In genomic region chr4:15605537-15605936, GRCh38 we compare ENCODE assay signal across 26 cellular contexts.
"Had no signal": no experiment of that assay in that cellular context is flagged by ENCODE, and none has a peak within 500 bp of the region (broad histone marks: within the 10 kb centered on the region; RNA-seq: fewer than 3 reads in every experiment).

No MANE protein-coding gene starts in this region.

- H3K9me3 Mint-ChIP-seq: activated CD4-positive, alpha-beta T cell treated with anti-CD3 and anti-CD28 coated beads, Interleukin-2, amount 10 ng/mL, durations not matched to agents 7 days and 5 days; activated naive CD4-positive, alpha-beta T cell treated with anti-CD3 and anti-CD28 coated beads for 36 hours; activated T-cell treated with anti-CD3 and anti-CD28 coated beads, Interleukin-2, amount 50 U/mL, for 4 hours; dendritic cell treated with granulocyte-macrophage colony-stimulating factor and Interleukin-4, amounts not matched to agents 40 ng/mL and 50 ng/mL, for 4 days; immature natural killer cell; natural killer cell; stimulated activated effector memory CD8-positive, alpha-beta T cell treated with anti-CD3 and anti-CD28 coated beads, Interleukin-12 subunit alpha, Interleukin-12 subunit beta, amount 100 ng/mL, for 72 hours; T-cell; T-helper 2 cell treated with Interferon-gamma antibody and Interleukin-4, amounts not matched to agents 5 μg/mL and 100 μg/mL, for 36 hours had no signal

- H3K27me3 Mint-ChIP-seq: activated CD4-positive, alpha-beta T cell treated with anti-CD3 and anti-CD28 coated beads, Interleukin-2, amount 10 ng/mL, durations not matched to agents 7 days and 5 days; brain; dendritic cell treated with granulocyte-macrophage colony-stimulating factor and Interleukin-4, amounts not matched to agents 40 ng/mL and 50 ng/mL, for 4 days; T-cell had no signal

- H3K27me3 ChIP-seq: pancreas, stomach, suprapubic skin, transverse colon had no signal

- H3K27ac ChIP-seq: pancreas, stomach, suprapubic skin, transverse colon, VCaP had no signal

- H3K36me3 Mint-ChIP-seq: natural killer cell had no signal

- H3K9me3 ChIP-seq: pancreas, stomach, suprapubic skin, transverse colon had no signal

- H3K4me3 ChIP-seq: pancreas, stomach, suprapubic skin, transverse colon had no signal

- H3K4me3 Mint-ChIP-seq: activated CD4-positive, alpha-beta T cell treated with anti-CD3 and anti-CD28 coated beads, Interleukin-2, amount 10 ng/mL, durations not matched to agents 7 days and 5 days; activated naive CD4-positive, alpha-beta T cell treated with anti-CD3 and anti-CD28 coated beads for 36 hours; activated T-cell treated with anti-CD3 and anti-CD28 coated beads, Interleukin-2, amount 50 U/mL, for 4 hours; brain; dendritic cell treated with granulocyte-macrophage colony-stimulating factor and Interleukin-4, amounts not matched to agents 40 ng/mL and 50 ng/mL, for 4 days; immature natural killer cell; natural killer cell; stimulated activated effector memory CD8-positive, alpha-beta T cell treated with anti-CD3 and anti-CD28 coated beads, Interleukin-12 subunit alpha, Interleukin-12 subunit beta, amount 100 ng/mL, for 72 hours; T-cell; T-helper 2 cell treated with Interferon-gamma antibody and Interleukin-4, amounts not matched to agents 5 μg/mL and 100 μg/mL, for 36 hours had no signal

- H3K4me1 Mint-ChIP-seq: activated CD4-positive, alpha-beta T cell treated with anti-CD3 and anti-CD28 coated beads, Interleukin-2, amount 10 ng/mL, durations not matched to agents 7 days and 5 days; stimulated activated effector memory CD8-positive, alpha-beta T cell treated with anti-CD3 and anti-CD28 coated beads, Interleukin-12 subunit alpha, Interleukin-12 subunit beta, amount 100 ng/mL, for 72 hours had no signal

- DNase-seq: activated CD4-positive, alpha-beta T cell treated with anti-CD3 and anti-CD28 coated beads, Interleukin-2, amount 10 ng/mL, durations not matched to agents 7 days and 5 days; activated CD4-positive, CD25-positive, alpha-beta regulatory T cell treated with anti-CD3 and anti-CD28 coated beads, Interleukin-2, amount 50 U/mL, for 72 hours; activated naive CD4-positive, alpha-beta T cell treated with anti-CD3 and anti-CD28 coated beads for 36 hours; activated T-cell treated with anti-CD3 and anti-CD28 coated beads, Interleukin-2, amount 50 U/mL, for 4 hours; aorta; effector CD4-positive, alpha-beta T cell; erythroblast; foreskin fibroblast; immature natural killer cell; left ventricle myocardium superior; mammary epithelial cell; midbrain; natural killer cell; pancreas; right cardiac atrium; stimulated activated CD4-positive, alpha-beta T cell treated with anti-CD3 and anti-CD28 coated beads, Interleukin-2, amount 100 ng/mL, for 24 hours; stomach; T-cell; transverse colon had no signal

- FAIRE-seq: urothelium cell line had no signal

- H3K27ac Mint-ChIP-seq: activated CD4-positive, alpha-beta T cell treated with anti-CD3 and anti-CD28 coated beads, Interleukin-2, amount 10 ng/mL, durations not matched to agents 7 days and 5 days; activated naive CD4-positive, alpha-beta T cell treated with anti-CD3 and anti-CD28 coated beads for 36 hours; dendritic cell treated with granulocyte-macrophage colony-stimulating factor and Interleukin-4, amounts not matched to agents 40 ng/mL and 50 ng/mL, for 4 days; natural killer cell; stimulated activated effector memory CD8-positive, alpha-beta T cell treated with anti-CD3 and anti-CD28 coated beads, Interleukin-12 subunit alpha, Interleukin-12 subunit beta, amount 100 ng/mL, for 72 hours; T-cell; T-helper 2 cell treated with Interferon-gamma antibody and Interleukin-4, amounts not matched to agents 5 μg/mL and 100 μg/mL, for 36 hours had no signal

- ATAC-seq: activated T-cell treated with anti-CD3 and anti-CD28 coated beads, Interleukin-2, amount 50 U/mL, for 4 hours; left ventricle myocardium superior; natural killer cell; pancreas; right cardiac atrium; stimulated activated effector memory CD8-positive, alpha-beta T cell treated with anti-CD3 and anti-CD28 coated beads, Interleukin-12 subunit alpha, Interleukin-12 subunit beta, amount 100 ng/mL, for 72 hours; T-cell had no signal

- H3K4me1 ChIP-seq: pancreas, suprapubic skin, transverse colon had no signal
